22 cellular contexts compared by ENCODE assay signal in the genomic region with DNA sequence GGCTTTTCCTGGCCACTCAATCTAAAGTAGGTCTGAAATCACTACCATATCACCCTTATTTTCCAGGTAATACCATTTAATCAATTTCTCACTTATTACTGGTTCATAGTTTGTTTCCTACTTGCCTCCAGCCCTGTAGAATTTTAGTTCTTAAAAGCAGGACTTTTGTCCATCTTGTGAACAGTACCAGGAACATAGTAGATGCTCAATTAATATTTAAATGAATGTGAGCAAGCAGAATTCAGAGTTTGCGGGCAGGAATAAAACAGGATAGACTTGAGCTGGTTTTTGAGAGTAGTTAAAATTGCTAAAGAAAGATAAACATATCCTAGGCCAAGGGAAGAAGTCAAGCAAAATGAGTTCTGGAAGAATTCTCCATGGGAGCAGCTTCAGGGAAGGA.
"Had no signal": no experiment of that assay in that cellular context is flagged by ENCODE, and none has a peak within 500 bp of the region (broad histone marks: within the 10 kb centered on the region; RNA-seq: fewer than 3 reads in every experiment).

No MANE protein-coding gene starts in this region.

- H3K4me3 ChIP-seq: heart right ventricle, hepatocyte, left ventricle myocardium inferior, lung, ovary, right atrium auricular region, skin epidermis, transverse colon, upper lobe of left lung, vagina had no signal

- H3K9me3 Mint-ChIP-seq: natural killer cell; stimulated activated memory B cell treated with anti-CD40 and anti-IgM and Interleukin-4, amounts not matched to agents 10 μg/mL and 1 μg/mL and 100 μg/mL, for 72 hours; stimulated activated naive CD8-positive, alpha-beta T cell treated with anti-CD3 and anti-CD28 coated beads, Interleukin-15, amount 100 ng/mL, for 72 hours had no signal

- H3K36me3 Mint-ChIP-seq: natural killer cell; stimulated activated memory B cell treated with anti-CD40 and anti-IgM and Interleukin-4, amounts not matched to agents 10 μg/mL and 1 μg/mL and 100 μg/mL, for 72 hours had no signal

- H3K4me2 ChIP-seq: hepatocyte had no signal

- H2AFZ ChIP-seq: hepatocyte had no signal

- H3K4me1 Mint-ChIP-seq: natural killer cell had no signal

- H3K27me3 ChIP-seq: heart right ventricle, hepatocyte, ovary, right atrium auricular region, transverse colon, upper lobe of left lung, vagina had no signal

- H3K4me1 ChIP-seq: vagina had no signal

- H3K27ac ChIP-seq: heart right ventricle, hepatocyte, left ventricle myocardium inferior, ovary, transverse colon, upper lobe of left lung, vagina had no signal

- H3K27ac Mint-ChIP-seq: natural killer cell; progenitor cell of endocrine pancreas; stimulated activated memory B cell treated with anti-CD40 and anti-IgM and Interleukin-4, amounts not matched to agents 10 μg/mL and 1 μg/mL and 100 μg/mL, for 72 hours had no signal

- H3K9me3 ChIP-seq: heart right ventricle, left ventricle myocardium inferior, ovary, right atrium auricular region, transverse colon, upper lobe of left lung, vagina had no signal

- H3K27me3 Mint-ChIP-seq: progenitor cell of endocrine pancreas; stimulated activated memory B cell treated with anti-CD40 and anti-IgM and Interleukin-4, amounts not matched to agents 10 μg/mL and 1 μg/mL and 100 μg/mL, for 72 hours; stimulated activated naive CD8-positive, alpha-beta T cell treated with anti-CD3 and anti-CD28 coated beads, Interleukin-15, amount 100 ng/mL, for 72 hours had no signal

- H3K4me3 Mint-ChIP-seq: natural killer cell; stimulated activated memory B cell treated with anti-CD40 and anti-IgM and Interleukin-4, amounts not matched to agents 10 μg/mL and 1 μg/mL and 100 μg/mL, for 72 hours; stimulated activated naive CD8-positive, alpha-beta T cell treated with anti-CD3 and anti-CD28 coated beads, Interleukin-15, amount 100 ng/mL, for 72 hours had no signal

- ATAC-seq: heart right ventricle; natural killer cell; sciatic nerve; stimulated activated memory B cell treated with anti-CD40 and anti-IgM and Interleukin-4, amounts not matched to agents 10 μg/mL and 1 μg/mL and 100 μg/mL, for 72 hours; stimulated activated naive CD8-positive, alpha-beta T cell treated with anti-CD3 and anti-CD28 coated beads, Interleukin-15, amount 100 ng/mL, for 72 hours had no signal

- H3K36me3 ChIP-seq: heart right ventricle, left ventricle myocardium inferior, ovary, right atrium auricular region, transverse colon, upper lobe of left lung, vagina had no signal

- H3K79me2 ChIP-seq: hepatocyte had no signal

- DNase-seq: heart right ventricle; islet precursor cell; left ventricle myocardium inferior; natural killer cell; ovary; stimulated activated CD4-positive, alpha-beta T cell treated with anti-CD3 and anti-CD28 coated beads, Interleukin-1b, Interleukin-23, amount 100 ng/mL, for 48 hours; stimulated activated CD4-positive, alpha-beta T cell treated with anti-CD3 and anti-CD28 coated beads, Interleukin-2, amount 100 ng/mL, for 48 hours; stimulated activated CD4-positive, alpha-beta T cell treated with anti-CD3 and anti-CD28 coated beads, Interleukin-4, amount 100 ng/mL, for 4 hours; stimulated activated CD8-positive, alpha-beta memory T cell treated with anti-CD3 and anti-CD28 coated beads, Interleukin-4, amount 100 ng/mL, for 48 hours; stimulated activated naive CD4-positive, alpha-beta T cell treated with Interleukin-2 at 50 U/mL for 16 hours; stimulated activated naive CD8-positive, alpha-beta T cell treated with anti-CD3 and anti-CD28 coated beads, Interleukin-15, amount 100 ng/mL, for 72 hours; substantia nigra; transverse colon; upper lobe of left lung had no signal
